Comparison of ENCODE assay signal across 1 cellular context in genomic region chr1:63033211-63033610, GRCh38.
TF ChIP-seq lines count a peak whose summit lies in the region.

No MANE protein-coding gene starts in this region.

TF ChIP-seq in WTC11, 78 proteins besides CTCF, POLR2A, EP300 and RAD21 (continued from another document):
- TF ChIP-seq, protein P1, sequence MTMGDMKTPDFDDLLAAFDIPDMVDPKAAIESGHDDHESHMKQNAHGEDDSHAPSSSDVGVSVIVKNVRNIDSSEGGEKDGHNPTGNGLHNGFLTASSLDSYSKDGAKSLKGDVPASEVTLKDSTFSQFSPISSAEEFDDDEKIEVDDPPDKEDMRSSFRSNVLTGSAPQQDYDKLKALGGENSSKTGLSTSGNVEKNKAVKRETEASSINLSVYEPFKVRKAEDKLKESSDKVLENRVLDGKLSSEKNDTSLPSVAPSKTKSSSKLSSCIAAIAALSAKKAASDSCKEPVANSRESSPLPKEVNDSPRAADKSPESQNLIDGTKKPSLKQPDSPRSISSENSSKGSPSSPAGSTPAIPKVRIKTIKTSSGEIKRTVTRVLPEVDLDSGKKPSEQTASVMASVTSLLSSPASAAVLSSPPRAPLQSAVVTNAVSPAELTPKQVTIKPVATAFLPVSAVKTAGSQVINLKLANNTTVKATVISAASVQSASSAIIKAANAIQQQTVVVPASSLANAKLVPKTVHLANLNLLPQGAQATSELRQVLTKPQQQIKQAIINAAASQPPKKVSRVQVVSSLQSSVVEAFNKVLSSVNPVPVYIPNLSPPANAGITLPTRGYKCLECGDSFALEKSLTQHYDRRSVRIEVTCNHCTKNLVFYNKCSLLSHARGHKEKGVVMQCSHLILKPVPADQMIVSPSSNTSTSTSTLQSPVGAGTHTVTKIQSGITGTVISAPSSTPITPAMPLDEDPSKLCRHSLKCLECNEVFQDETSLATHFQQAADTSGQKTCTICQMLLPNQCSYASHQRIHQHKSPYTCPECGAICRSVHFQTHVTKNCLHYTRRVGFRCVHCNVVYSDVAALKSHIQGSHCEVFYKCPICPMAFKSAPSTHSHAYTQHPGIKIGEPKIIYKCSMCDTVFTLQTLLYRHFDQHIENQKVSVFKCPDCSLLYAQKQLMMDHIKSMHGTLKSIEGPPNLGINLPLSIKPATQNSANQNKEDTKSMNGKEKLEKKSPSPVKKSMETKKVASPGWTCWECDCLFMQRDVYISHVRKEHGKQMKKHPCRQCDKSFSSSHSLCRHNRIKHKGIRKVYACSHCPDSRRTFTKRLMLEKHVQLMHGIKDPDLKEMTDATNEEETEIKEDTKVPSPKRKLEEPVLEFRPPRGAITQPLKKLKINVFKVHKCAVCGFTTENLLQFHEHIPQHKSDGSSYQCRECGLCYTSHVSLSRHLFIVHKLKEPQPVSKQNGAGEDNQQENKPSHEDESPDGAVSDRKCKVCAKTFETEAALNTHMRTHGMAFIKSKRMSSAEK (CRISPR knock-in tag; IDR thresholded peaks at IDR 0.05; ENCODE audit: borderline replicate concordance): no peak
- no peak for TF ChIP-seq NR1H2 (CRISPR knock-in tag; IDR thresholded peaks at IDR 0.05)
- no peak for TF ChIP-seq JUN (CRISPR knock-in tag; IDR thresholded peaks at IDR 0.05)
- no peak for TF ChIP-seq SMAD4 (CRISPR knock-in tag; IDR thresholded peaks at IDR 0.05)
